ENCODE assay signal across 15 cellular contexts in genomic region chr4:132827522-132827921, GRCh38.
DNase-seq lines count a peak whose midpoint lies in the region; ATAC-seq, FAIRE-seq and TF ChIP-seq lines count a peak whose summit lies in the region.
"Had no signal": no experiment of that assay in that cellular context is flagged by ENCODE, and none has a peak within 500 bp of the region (broad histone marks: within the 10 kb centered on the region; RNA-seq: fewer than 3 reads in every experiment).

No MANE protein-coding gene starts in this region.

- TF ChIP-seq CTCF in chondrocyte (IDR thresholded peaks at IDR 0.05), result no peak

- DNase-seq in GM12891 (ENCODE audit: insufficient read length, low spot score), result no peak
- peak; percentile 25 for DNase-seq in NAMALWA (ENCODE audit: low spot score)
- no peak for DNase-seq in immature natural killer cell
- no peak for DNase-seq in activated T-cell treated with anti-CD3 and anti-CD28 coated beads, Interleukin-2, amount 50 U/mL, for 4 hours
- no peak for DNase-seq in chondrocyte (ENCODE audit: low spot score)
- DNase-seq in MV-4-11 (lab: John Stamatoyannopoulos, UW), result no peak
- DNase-seq: ACHN; CD4-positive, CD25-positive, alpha-beta regulatory T cell; glutamatergic neuron; naive thymus-derived CD8-positive, alpha-beta T cell; NCI-H2029 treated with DMSO at 0.1 percent for 48 hours; NCI-H748 treated with DMSO at 0.1 percent for 48 hours; stimulated activated naive CD8-positive, alpha-beta T cell treated with anti-CD3 and anti-CD28 coated beads, Interleukin-15, Interleukin-2, amounts not matched to agents 100 U/mL and 50 U/mL, for 24 hours had no signal

- H3K4me3 Mint-ChIP-seq in immature natural killer cell (no peak overlapping the region), chondrocyte (ENCODE audit: unreplicated experiment) (no peak overlapping the region)
- H3K4me3 Mint-ChIP-seq in activated T-cell treated with anti-CD3 and anti-CD28 coated beads, Interleukin-2, amount 50 U/mL, for 4 hours, result no peak overlapping the region
- H3K4me3 Mint-ChIP-seq: CD4-positive, CD25-positive, alpha-beta regulatory T cell; naive thymus-derived CD8-positive, alpha-beta T cell had no signal

- TF ChIP-seq POLR2A in GM12891 (IDR thresholded peaks at IDR 0.05; ENCODE audit: low read depth, low read length), result no peak

- peak; percentile 83 for ATAC-seq in GM21786 (IDR thresholded peaks at IDR 0.05; ENCODE audit: unreplicated experiment)
- ATAC-seq in HG03039 (IDR thresholded peaks at IDR 0.05; ENCODE audit: unreplicated experiment), result peak; percentile 80
- no peak for ATAC-seq in activated T-cell treated with anti-CD3 and anti-CD28 coated beads, Interleukin-2, amount 50 U/mL, for 4 hours
- ATAC-seq: naive thymus-derived CD8-positive, alpha-beta T cell; stimulated activated naive CD8-positive, alpha-beta T cell treated with anti-CD3 and anti-CD28 coated beads, Interleukin-15, Interleukin-2, amounts not matched to agents 100 U/mL and 50 U/mL, for 24 hours had no signal

- H3K36me3 Mint-ChIP-seq in immature natural killer cell (no peaks in the 10 kb centered on the region), chondrocyte (ENCODE audit: low read depth) (no peaks in the 10 kb centered on the region)
- no peaks in the 10 kb centered on the region for H3K36me3 Mint-ChIP-seq in activated T-cell treated with anti-CD3 and anti-CD28 coated beads, Interleukin-2, amount 50 U/mL, for 4 hours (ENCODE audit: insufficient read depth)
- H3K36me3 Mint-ChIP-seq: CD4-positive, CD25-positive, alpha-beta regulatory T cell; naive thymus-derived CD8-positive, alpha-beta T cell had no signal

- no peak overlapping the region for H3K27ac Mint-ChIP-seq in immature natural killer cell
- no peak overlapping the region for H3K27ac Mint-ChIP-seq in chondrocyte (ENCODE audit: unreplicated experiment)
- H3K27ac Mint-ChIP-seq: CD4-positive, CD25-positive, alpha-beta regulatory T cell; naive thymus-derived CD8-positive, alpha-beta T cell had no signal

- H3K4me1 Mint-ChIP-seq in immature natural killer cell (no peaks in the 10 kb centered on the region), chondrocyte (ENCODE audit: low read depth) (peaks cover 7% of the 10 kb centered on the region)
- no peaks in the 10 kb centered on the region for H3K4me1 Mint-ChIP-seq in activated T-cell treated with anti-CD3 and anti-CD28 coated beads, Interleukin-2, amount 50 U/mL, for 4 hours (ENCODE audit: low read depth)
- H3K4me1 Mint-ChIP-seq: CD4-positive, CD25-positive, alpha-beta regulatory T cell; naive thymus-derived CD8-positive, alpha-beta T cell had no signal

- H3K27me3 Mint-ChIP-seq in immature natural killer cell (ENCODE audit: low read depth in 3 of 3), result peaks cover 0 to 2% (median 0%) of the 10 kb centered on the region in 3 donors
- H3K27me3 Mint-ChIP-seq in activated T-cell treated with anti-CD3 and anti-CD28 coated beads, Interleukin-2, amount 50 U/mL, for 4 hours (ENCODE audit: low read depth), result no peaks in the 10 kb centered on the region
- H3K27me3 Mint-ChIP-seq in chondrocyte (ENCODE audit: low read depth), result no peaks in the 10 kb centered on the region
- H3K27me3 Mint-ChIP-seq: CD4-positive, CD25-positive, alpha-beta regulatory T cell; naive thymus-derived CD8-positive, alpha-beta T cell had no signal

- no peak for FAIRE-seq in GM12891 (lab: Jason Lieb, UNC)

- H3K9me3 Mint-ChIP-seq in immature natural killer cell (peaks cover 2 to 51% (median 25%) of the 10 kb centered on the region in 6 donors), chondrocyte (ENCODE audit: low read depth) (no peaks in the 10 kb centered on the region)
- H3K9me3 Mint-ChIP-seq in activated T-cell treated with anti-CD3 and anti-CD28 coated beads, Interleukin-2, amount 50 U/mL, for 4 hours, result peaks cover 20% of the 10 kb centered on the region

TF ChIP-seq in GM12891, 5 proteins besides CTCF, POLR2A, EP300 and RAD21:
- TF ChIP-seq TAF1 (IDR thresholded peaks at IDR 0.05; ENCODE audit: low read depth, low read length) (no peak), SPI1 (IDR thresholded peaks at IDR 0.05; ENCODE audit: low read depth, low read length) (0 out of 2 replicates have a peak, but pooled peaks have one; percentile 13)
TF ChIP-seq in GM12891: peak in this region for 1.

Comparison
In these comparisons a context has a peak if more than half of its experiments do, and no peak if none do; other contexts are left out.
1. ATAC-seq: peak in GM21786 (single experiment) and HG03039 (single experiment); none in activated T-cell treated with anti-CD3 and anti-CD28 coated beads, Interleukin-2, amount 50 U/mL, for 4 hours (0 of 2).